Comparison of ENCODE assay signal across 24 cellular contexts in genomic region chr3:69743975-69744374, GRCh38.
"Had no signal": no experiment of that assay in that cellular context is flagged by ENCODE, and none has a peak within 500 bp of the region (broad histone marks: within the 10 kb centered on the region; RNA-seq: fewer than 3 reads in every experiment).

No MANE protein-coding gene starts in this region.

- H3K4me1 ChIP-seq: foreskin keratinocyte, prostate gland had no signal

- H3K36me3 ChIP-seq: prostate gland had no signal

- H3K27ac Mint-ChIP-seq: naive B cell; nephron progenitor cell; stimulated activated naive B cell treated with anti-CD40 and anti-IgM and Interleukin-4, amounts not matched to agents 10 μg/mL and 1 μg/mL and 100 μg/mL, for 72 hours; type B pancreatic cell had no signal

- H3K4me3 Mint-ChIP-seq: central memory CD8-positive, alpha-beta T cell; naive B cell; nephron progenitor cell; stimulated activated naive B cell treated with anti-CD40 and anti-IgM and Interleukin-4, amounts not matched to agents 10 μg/mL and 1 μg/mL and 100 μg/mL, for 72 hours; stimulated activated naive CD8-positive, alpha-beta T cell treated with anti-CD3 and anti-CD28 coated beads, Interleukin-15, amount 100 ng/mL, for 72 hours; type B pancreatic cell had no signal

- DNase-seq: cortex of kidney; effector memory CD4-positive, alpha-beta T cell; foreskin keratinocyte; head of caudate nucleus; left colon; left ventricle myocardium superior; mesenchymal stem cell; midbrain; naive B cell; nephron progenitor cell; retina; stimulated activated CD4-positive, alpha-beta T cell treated with anti-CD3 and anti-CD28 coated beads, Interleukin-2, amount 100 ng/mL, for 24 hours; stimulated activated CD4-positive, alpha-beta T cell treated with anti-CD3 and anti-CD28 coated beads, Interleukin-4, amount 100 ng/mL, for 4 hours; stimulated activated naive B cell treated with anti-CD40 and anti-IgM and Interleukin-4, amounts not matched to agents 10 μg/mL and 1 μg/mL and 100 μg/mL, for 72 hours; stimulated activated naive CD8-positive, alpha-beta T cell treated with anti-CD3 and anti-CD28 coated beads, Interleukin-15, amount 100 ng/mL, for 72 hours had no signal

- H3K4me2 ChIP-seq: hepatocyte had no signal

- H3K4me3 ChIP-seq: hepatocyte, lung, prostate gland, skin epidermis had no signal

- H3K4me1 Mint-ChIP-seq: central memory CD8-positive, alpha-beta T cell had no signal

- H3K27ac ChIP-seq: epithelial cell of prostate, foreskin keratinocyte, hepatocyte, parathyroid adenoma, prostate gland, skin epidermis had no signal

- H2AFZ ChIP-seq: hepatocyte, parathyroid adenoma had no signal

- H3K9ac ChIP-seq: parathyroid adenoma had no signal

- H3K9me3 Mint-ChIP-seq: central memory CD8-positive, alpha-beta T cell; nephron progenitor cell; stimulated activated naive B cell treated with anti-CD40 and anti-IgM and Interleukin-4, amounts not matched to agents 10 μg/mL and 1 μg/mL and 100 μg/mL, for 72 hours; stimulated activated naive CD8-positive, alpha-beta T cell treated with anti-CD3 and anti-CD28 coated beads, Interleukin-15, amount 100 ng/mL, for 72 hours; type B pancreatic cell had no signal

- ATAC-seq: foreskin keratinocyte; left colon; left ventricle myocardium superior; sciatic nerve; stimulated activated naive B cell treated with anti-CD40 and anti-IgM and Interleukin-4, amounts not matched to agents 10 μg/mL and 1 μg/mL and 100 μg/mL, for 72 hours; stimulated activated naive CD8-positive, alpha-beta T cell treated with anti-CD3 and anti-CD28 coated beads, Interleukin-15, amount 100 ng/mL, for 72 hours had no signal

- H3K36me3 Mint-ChIP-seq: stimulated activated naive B cell treated with anti-CD40 and anti-IgM and Interleukin-4, amounts not matched to agents 10 μg/mL and 1 μg/mL and 100 μg/mL, for 72 hours; type B pancreatic cell had no signal

- H3K9me3 ChIP-seq: prostate gland had no signal

- H3K27me3 ChIP-seq: foreskin keratinocyte, hepatocyte had no signal
